10 cellular contexts compared by ENCODE assay signal in genomic region chr12:108875280-108875679, GRCh38. TPM values are rescaled to one million over a fixed set of nuclear protein-coding genes. Genes with fewer than 3 reads are reported as not detected.
"Had no signal": no experiment of that assay in that cellular context is flagged by ENCODE, and none has a peak within 500 bp of the region (broad histone marks: within the 10 kb centered on the region; RNA-seq: fewer than 3 reads in every experiment).

No MANE protein-coding gene starts in this region.

- H3K4me1 ChIP-seq: HAP-1 had no signal

- FAIRE-seq: HepG2 had no signal

- H3K27ac ChIP-seq: GM23248, HL-60 had no signal

- H3K36me3 ChIP-seq: HAP-1 had no signal

- H3K9me3 ChIP-seq: HAP-1 had no signal

- H3K9ac ChIP-seq: GM23248 had no signal

- H3K27ac Mint-ChIP-seq: IgD-negative memory B cell had no signal

- ATAC-seq: HCT116, HepG2 had no signal

- H3K4me3 ChIP-seq: GM23248, HAP-1 had no signal

- H3K36me3 Mint-ChIP-seq: IgD-negative memory B cell had no signal

- H2AFZ ChIP-seq: GM23248 had no signal

- DNase-seq: GOT3, H7 had no signal

- H3K27me3 Mint-ChIP-seq: IgD-negative memory B cell had no signal

- H3K4me3 Mint-ChIP-seq: IgD-negative memory B cell had no signal

RNA-seq across cellular contexts. Expression of gene DAO, which starts 4.6 kb away (rescaled TPM):
- total RNA-seq: GM23248, H4, H7, HT1080 had no signal
- polyA plus RNA-seq: GM23248, IgD-negative memory B cell had no signal
